ENCODE assay signal across 23 cellular contexts in the genomic region with DNA sequence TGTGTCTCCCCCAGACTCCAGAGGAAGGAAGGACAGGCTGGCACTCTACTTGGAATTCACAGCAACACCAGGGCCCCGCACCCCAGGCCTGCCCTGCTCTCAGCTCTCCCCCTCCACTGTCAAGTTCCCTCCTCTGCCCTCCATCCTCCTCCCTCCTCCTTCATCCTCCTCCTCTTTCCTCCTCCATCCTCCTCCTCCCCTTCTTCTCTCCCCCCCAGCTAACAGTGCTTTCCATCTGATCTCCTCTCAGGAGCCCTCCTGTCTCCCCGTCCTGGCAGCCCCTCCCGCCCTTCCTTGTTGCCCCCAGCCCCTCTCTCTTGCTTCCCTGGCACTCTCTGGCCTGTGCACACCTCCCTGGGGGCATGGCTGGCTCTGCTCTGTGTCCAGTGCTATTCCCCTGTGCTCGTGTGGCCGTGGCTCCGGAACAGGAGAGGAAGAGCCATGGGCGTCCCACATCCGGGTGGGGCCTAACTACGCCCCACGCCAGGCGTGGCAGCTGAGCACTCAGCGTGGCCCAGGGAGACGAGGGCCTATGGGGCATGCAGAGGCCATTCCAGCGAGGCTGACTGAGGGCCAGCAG.
A peak's percentile ranks its signal among the peaks of the same experiment; 100 is the strongest.
DNase-seq lines count a peak whose midpoint lies in the region; ATAC-seq, FAIRE-seq and TF ChIP-seq lines count a peak whose summit lies in the region.
"Had no signal": no experiment of that assay in that cellular context is flagged by ENCODE, and none has a peak within 500 bp of the region (broad histone marks: within the 10 kb centered on the region; RNA-seq: fewer than 3 reads in every experiment).

No MANE protein-coding gene starts in this region.

- no peak for TF ChIP-seq EP300 in HepG2 (IDR thresholded peaks at IDR 0.05; ENCODE audit: low read depth in 2 of 2, low read length in 2 of 2)
- no peak for TF ChIP-seq EP300 in HepG2 (CRISPR knock-in tag; IDR thresholded peaks at IDR 0.05; ENCODE audit: borderline replicate concordance)
- TF ChIP-seq EP300 in transverse colon (IDR thresholded peaks at IDR 0.05; ENCODE audit: low read depth), result no peak

- intact Hi-C loops in right lobe of liver (cut with DNase I) (loop anchor here (5.0 to 10.0 kb wide), 3 partner anchors 74 to 171 kb away; a partner anchor contains a TSS), HepG2 (cut with micrococcal nuclease; ENCODE audit: unreplicated experiment) (loop anchor here (5.0 kb wide), 1 partner anchor 131 kb away; no protein-coding TSS in a partner anchor), transverse colon (cut with DNase I; ENCODE audit: low total_unique reads) (no loop called here)

- BruUV-seq in HepG2 (replicated peaks; lab: Mats Ljungman, UMichigan), result no TSS peak

- no peak for ATAC-seq in right lobe of liver
- ATAC-seq in HepG2, result no peak
- no peak for ATAC-seq in GM21381 (IDR thresholded peaks at IDR 0.05; ENCODE audit: unreplicated experiment)
- no peak for ATAC-seq in HG03432 (IDR thresholded peaks at IDR 0.05; ENCODE audit: unreplicated experiment)
- ATAC-seq: K562, Right ventricle myocardium inferior had no signal

- no peaks in the 10 kb centered on the region for H3K27me3 ChIP-seq in right lobe of liver
- H3K27me3 ChIP-seq in HepG2 (ENCODE audit: control insufficient read depth in 1 of 2, insufficient read depth in 2 of 2, low read length in 2 of 2), result peaks cover 20 to 56% of the 10 kb centered on the region in 2 experiments
- H3K27me3 ChIP-seq in Karpas-422 (ENCODE audit: low read length), result no peaks in the 10 kb centered on the region
- no peaks in the 10 kb centered on the region for H3K27me3 ChIP-seq in mucosa of rectum (ENCODE audit: control insufficient read depth in 2 of 2, insufficient read depth in 2 of 2, low read length in 2 of 2)
- H3K27me3 ChIP-seq in transverse colon, result no peaks in the 10 kb centered on the region

- H3K36me3 ChIP-seq in right lobe of liver (no peaks in the 10 kb centered on the region), HepG2 (replicated peaks in 1 of 2; ENCODE audit: control insufficient read depth in 1 of 2, insufficient read depth in 2 of 2, low read length in 2 of 2) (no peaks in the 10 kb centered on the region), Karpas-422 (ENCODE audit: insufficient read depth, low read length) (no peaks in the 10 kb centered on the region), mucosa of rectum (ENCODE audit: control insufficient read depth in 2 of 2, insufficient read depth in 2 of 2, low read length in 2 of 2) (no peaks in the 10 kb centered on the region), transverse colon (no peaks in the 10 kb centered on the region)

- POLR2A ChIA-PET in HepG2 (lab: Yijun Ruan, JAX), result interaction anchor here (2.1 kb wide), 1 partner anchor 58 kb away, joined by 10 read pairs; no protein-coding TSS in a partner anchor

- TF ChIP-seq RAD21 in HepG2 (CRISPR knock-in tag; IDR thresholded peaks at IDR 0.05), result no peak

- FAIRE-seq in HepG2 (lab: Jason Lieb, UNC), result no peak
- FAIRE-seq: GM12892, GM18507, K562, RCC 7860 had no signal

- H3K4me1 ChIP-seq in right lobe of liver (peaks cover 0 to 16% (median 5%) of the 10 kb centered on the region in 4 donors), HepG2 (ENCODE audit: insufficient read depth, low read length) (peaks cover 45% of the 10 kb centered on the region), Karpas-422 (ENCODE audit: low read length) (peaks cover 78% of the 10 kb centered on the region), mucosa of rectum (ENCODE audit: control insufficient read depth in 2 of 2, insufficient read depth in 2 of 2, low read length in 2 of 2) (peaks cover 55 to 69% of the 10 kb centered on the region in 2 donors), transverse colon (peaks cover 51 to 87% (median 81%) of the 10 kb centered on the region in 4 donors)

- TF ChIP-seq POLR2A in right lobe of liver (IDR thresholded peaks at IDR 0.05), result no peak
- no peak for TF ChIP-seq POLR2A in HepG2 (IDR thresholded peaks at IDR 0.05; ENCODE audit: insufficient read depth in 1 of 2, low read depth in 2 of 2, low read length in 2 of 2)
- TF ChIP-seq POLR2A in transverse colon (IDR thresholded peaks at IDR 0.05), result no peak

- CTCF ChIA-PET in HepG2 (lab: Yijun Ruan, JAX; ENCODE audit: low intra/inter-chr PET ratio, low total read pairs), result no interaction called here

- H3K9me2 ChIP-seq in Karpas-422 (replicated peaks; ENCODE audit: insufficient read depth, low read length), result no peaks in the 10 kb centered on the region

- H3K79me2 ChIP-seq in HepG2 (ENCODE audit: insufficient read depth, low read length) (no peaks in the 10 kb centered on the region), Karpas-422 (ENCODE audit: low read length) (no peaks in the 10 kb centered on the region)

- no peak overlapping the region for H3K9ac ChIP-seq in HepG2 (ENCODE audit: insufficient read depth, low read depth, low read length)
- H3K9ac ChIP-seq in Karpas-422 (ENCODE audit: low read length), result peak overlapping the region; percentile 53
- H3K9ac ChIP-seq in mucosa of rectum (ENCODE audit: low read depth in 1 of 2, low read length in 2 of 2), result peak overlapping the region; percentile 41 to 73

- H2AFZ ChIP-seq in HepG2 (ENCODE audit: low read length) (no peak overlapping the region), Karpas-422 (ENCODE audit: low read length) (no peak overlapping the region)

- H3K4me3 ChIP-seq in right lobe of liver, result no peak overlapping the region
- H3K4me3 ChIP-seq in HepG2 (replicated peaks in 1 of 3; ENCODE audit: insufficient read depth in 1 of 3, low read depth in 2 of 3, low read length in 3 of 3), result no peak overlapping the region
- H3K4me3 ChIP-seq in Karpas-422 (ENCODE audit: low read length), result no peak overlapping the region
- no peak overlapping the region for H3K4me3 ChIP-seq in mucosa of rectum (ENCODE audit: low read length in 2 of 2)
- no peak overlapping the region for H3K4me3 ChIP-seq in transverse colon
- H3K4me3 ChIP-seq: K562 had no signal

- TF ChIP-seq CTCF in right lobe of liver (IDR thresholded peaks at IDR 0.05), result no peak
- no peak for TF ChIP-seq CTCF in HepG2 (CRISPR knock-in tag; IDR thresholded peaks at IDR 0.05)
- no peak for TF ChIP-seq CTCF in transverse colon (IDR thresholded peaks at IDR 0.05)

- DNase-seq in right lobe of liver (peak in 2 of 3 donors; percentile 13 to 44), HepG2 (ENCODE audit: low spot score) (no peak), Karpas-422 (no peak), transverse colon (no peak), AML-193 (lab: John Stamatoyannopoulos, UW) (no peak)
- DNase-seq: GOT3; HFFc6; MV-4-11; NCI-H1417; NCI-H187; NCI-H2107; NCI-H510A; NCI-H748 treated with DMSO at 0.1 percent for 48 hours; NK-92 treated with Interleukin-12 subunit alpha and Interleukin-12 subunit beta, amount 100 ng/mL, for 24 hours; SW 1271 had no signal

- no peaks in the 10 kb centered on the region for H3K9me3 ChIP-seq in right lobe of liver
- no peaks in the 10 kb centered on the region for H3K9me3 ChIP-seq in HepG2 (ENCODE audit: low read length)
- H3K9me3 ChIP-seq in Karpas-422 (ENCODE audit: low read length), result no peaks in the 10 kb centered on the region
- no peaks in the 10 kb centered on the region for H3K9me3 ChIP-seq in mucosa of rectum (ENCODE audit: control insufficient read depth in 2 of 2, low read length in 2 of 2)
- no peaks in the 10 kb centered on the region for H3K9me3 ChIP-seq in transverse colon

- H4K20me1 ChIP-seq in HepG2 (ENCODE audit: insufficient read depth, low read length) (no peaks in the 10 kb centered on the region), Karpas-422 (ENCODE audit: insufficient read depth, low read depth, low read length) (no peaks in the 10 kb centered on the region)

- in situ Hi-C loops in HepG2 (cut with HindIII; ENCODE audit: extremely low pct_ligation_motif_present, low pct_unique_long_range_greater_than_20kb), result loop anchor here (5.0 kb wide), 1 partner anchor 171 kb away; no protein-coding TSS in a partner anchor
- in situ Hi-C loops in transverse colon (cut with MboI; ENCODE audit: low pct_ligation_motif_present in 1 of 4, low pct_unique_long_range_greater_than_20kb in 1 of 4, low sequenced_read_pairs in 3 of 4), result loop anchor here in 2 of 4 donors (5.0 to 25.0 kb wide), 2 partner anchors 176 to 249 kb away; no protein-coding TSS in a partner anchor

- no peak overlapping the region for H3K4me2 ChIP-seq in HepG2 (ENCODE audit: low read depth, low read length)
- no peak overlapping the region for H3K4me2 ChIP-seq in Karpas-422 (ENCODE audit: low read depth, low read length, poor library complexity, severe bottlenecking)

- WGBS in right lobe of liver (ENCODE audit: insufficient coverage, low coverage, low lambda C conversion rate, missing lambda C conversion rate), result 80% methylated on average over 7 of the region's 14 CpGs
- 58% methylated on average over 6 of the region's 14 CpGs for WGBS in HepG2 (ENCODE audit: low lambda C conversion rate)
- WGBS in transverse colon (ENCODE audit: low coverage in 1 of 2), 2 donors, result 40 to 79% methylated on average over 10 to 13 of the region's 14 CpGs

- H3K27ac ChIP-seq in right lobe of liver (no peak overlapping the region), HepG2 (ENCODE audit: extremely low read length, insufficient read depth, low read length) (no peak overlapping the region), Karpas-422 (ENCODE audit: low read length) (no peak overlapping the region), mucosa of rectum (ENCODE audit: low read depth in 2 of 2, low read length in 2 of 2) (peak overlapping the region; percentile 93 to 97), transverse colon (peak overlapping the region; percentile 88 to 91 (median 90))

TF ChIP-seq in HepG2, 621 proteins besides CTCF, POLR2A, EP300 and RAD21 (continues in another document):
- TF ChIP-seq SIX4 (CRISPR knock-in tag; IDR thresholded peaks at IDR 0.05) (no peak), MTF2 (CRISPR knock-in tag; IDR thresholded peaks at IDR 0.05; ENCODE audit: borderline replicate concordance) (no peak), PTBP1 (IDR thresholded peaks at IDR 0.05; ENCODE audit: low read depth, low read length, poor library complexity, severe bottlenecking) (no peak), ZNF598 (CRISPR knock-in tag; IDR thresholded peaks at IDR 0.05; ENCODE audit: borderline replicate concordance) (no peak), DMAP1 (CRISPR knock-in tag; IDR thresholded peaks at IDR 0.05) (no peak)
- TF ChIP-seq, protein P1, sequence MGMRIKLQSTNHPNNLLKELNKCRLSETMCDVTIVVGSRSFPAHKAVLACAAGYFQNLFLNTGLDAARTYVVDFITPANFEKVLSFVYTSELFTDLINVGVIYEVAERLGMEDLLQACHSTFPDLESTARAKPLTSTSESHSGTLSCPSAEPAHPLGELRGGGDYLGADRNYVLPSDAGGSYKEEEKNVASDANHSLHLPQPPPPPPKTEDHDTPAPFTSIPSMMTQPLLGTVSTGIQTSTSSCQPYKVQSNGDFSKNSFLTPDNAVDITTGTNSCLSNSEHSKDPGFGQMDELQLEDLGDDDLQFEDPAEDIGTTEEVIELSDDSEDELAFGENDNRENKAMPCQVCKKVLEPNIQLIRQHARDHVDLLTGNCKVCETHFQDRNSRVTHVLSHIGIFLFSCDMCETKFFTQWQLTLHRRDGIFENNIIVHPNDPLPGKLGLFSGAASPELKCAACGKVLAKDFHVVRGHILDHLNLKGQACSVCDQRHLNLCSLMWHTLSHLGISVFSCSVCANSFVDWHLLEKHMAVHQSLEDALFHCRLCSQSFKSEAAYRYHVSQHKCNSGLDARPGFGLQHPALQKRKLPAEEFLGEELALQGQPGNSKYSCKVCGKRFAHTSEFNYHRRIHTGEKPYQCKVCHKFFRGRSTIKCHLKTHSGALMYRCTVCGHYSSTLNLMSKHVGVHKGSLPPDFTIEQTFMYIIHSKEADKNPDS (CRISPR knock-in tag; IDR thresholded peaks at IDR 0.05), result no peak

Comparison
In these comparisons a context has a peak if more than half of its experiments do, and no peak if none do; other contexts are left out.
1. DNase-seq: peak in right lobe of liver (2 of 3); none in HepG2 (single experiment), Karpas-422 (single experiment), transverse colon (single experiment) and AML-193 (0 of 2).
2. H3K27ac ChIP-seq: peak in mucosa of rectum (2 of 2) and transverse colon (4 of 4); none in right lobe of liver (0 of 3), HepG2 (single experiment) and Karpas-422 (single experiment).